ENCODE assay signal across 32 cellular contexts in the genomic region with DNA sequence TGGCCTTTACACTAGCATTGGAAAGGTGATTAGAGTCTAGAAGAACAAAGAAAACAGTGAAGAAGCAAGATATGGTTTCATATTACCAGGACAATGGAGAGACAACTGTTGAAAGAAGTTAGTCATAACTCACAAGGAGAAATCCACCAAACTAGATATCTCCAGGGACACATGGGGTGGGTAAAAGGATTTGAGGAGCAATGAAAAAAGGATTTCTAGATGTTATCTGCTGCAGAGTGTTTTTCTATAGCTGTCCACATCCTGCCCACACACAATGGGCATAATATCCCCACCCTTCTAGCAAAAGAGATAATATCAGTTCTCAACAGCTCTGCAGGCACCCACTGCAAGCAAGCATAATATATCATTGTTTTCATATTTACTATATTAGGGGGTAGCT.
DNase-seq lines count a peak whose midpoint lies in the region; ATAC-seq and TF ChIP-seq lines count a peak whose summit lies in the region.
"Had no signal": no experiment of that assay in that cellular context is flagged by ENCODE, and none has a peak within 500 bp of the region (broad histone marks: within the 10 kb centered on the region; RNA-seq: fewer than 3 reads in every experiment).

No MANE protein-coding gene starts in this region.

- H3K27ac ChIP-seq in brain microvascular endothelial cell = no peak overlapping the region
- H3K27ac ChIP-seq: adrenal gland; BLaER1 treated with 17β-estradiol and CSF1 and Interleukin-3, amounts not matched to agents 10 nM and 100 nM; body of pancreas; dorsolateral prefrontal cortex; gastroesophageal sphincter; KMS-11; ovary; spleen; upper lobe of right lung had no signal

- H3K4me3 ChIP-seq in brain microvascular endothelial cell (ENCODE audit: low read depth, low read length) = no peak overlapping the region
- no peak overlapping the region for H3K4me3 ChIP-seq in skeletal muscle cell (ENCODE audit: low read depth, low read length)
- H3K4me3 ChIP-seq: adrenal gland; BLaER1 treated with 17β-estradiol and CSF1 and Interleukin-3, amounts not matched to agents 10 nM and 100 nM; body of pancreas; dorsolateral prefrontal cortex; gastroesophageal sphincter; ovary; spleen; upper lobe of right lung had no signal

- DNase-seq in HT1080 (ENCODE audit: low read depth) = peak; percentile 80
- DNase-seq in NCI-H69 (lab: John Stamatoyannopoulos, UW) = peak; percentile 63
- DNase-seq in brain microvascular endothelial cell = peak; percentile 5
- DNase-seq in skeletal muscle cell (ENCODE audit: low read depth) = peak; percentile 13
- no peak for DNase-seq in activated naive CD4-positive, alpha-beta T cell treated with anti-CD3 and anti-CD28 coated beads, Interleukin-2, amount 50 U/mL, for 16 hours
- DNase-seq in NCI-H345 treated with DMSO at 0.1 percent for 48 hours (lab: John Stamatoyannopoulos, UW; ENCODE audit: unreplicated experiment) = no peak
- DNase-seq: activated CD4-positive, alpha-beta T cell treated with anti-CD3 and anti-CD28 coated beads for 36 hours; activated CD8-positive, alpha-beta memory T cell treated with anti-CD3 and anti-CD28 coated beads, Interleukin-2, amount 50 U/mL, for 48 hours; activated CD8-positive, alpha-beta T cell treated with anti-CD3 and anti-CD28 coated beads for 36 hours; activated naive CD4-positive, alpha-beta T cell treated with Interleukin-2 at 50 U/mL for 16 hours; adrenal gland; body of pancreas; Caco-2; dorsolateral prefrontal cortex; H9; hippocampal formation; left colon; NCI-H1436; NCI-H2107; ovary; retina; Right ventricle myocardium superior; spleen; stimulated activated CD4-positive, alpha-beta T cell treated with anti-CD3 and anti-CD28 coated beads, Interleukin-2, amount 100 ng/mL, for 24 hours; stimulated activated naive CD8-positive, alpha-beta T cell treated with anti-CD3 and anti-CD28 coated beads, Interleukin-15, Interleukin-2, amounts not matched to agents 100 U/mL and 50 U/mL, for 24 hours; T-helper 9 cell; upper lobe of right lung had no signal

- in situ Hi-C loops in brain microvascular endothelial cell (cut with HindIII; ENCODE audit: low pct_ligation_motif_present, low sequenced_read_pairs) = no loop called here

- no peaks in the 10 kb centered on the region for H3K36me3 ChIP-seq in brain microvascular endothelial cell (replicated peaks)
- H3K36me3 ChIP-seq: adrenal gland; BLaER1 treated with 17β-estradiol and CSF1 and Interleukin-3, amounts not matched to agents 10 nM and 100 nM; gastroesophageal sphincter; ovary; spleen; upper lobe of right lung had no signal

- ATAC-seq in GM21737 (IDR thresholded peaks at IDR 0.05; ENCODE audit: unreplicated experiment) = no peak
- no peak for ATAC-seq in HG02973 (IDR thresholded peaks at IDR 0.05; ENCODE audit: unreplicated experiment)
- ATAC-seq: activated CD4-positive, alpha-beta T cell treated with anti-CD3 and anti-CD28 coated beads for 36 hours; activated CD8-positive, alpha-beta T cell treated with anti-CD3 and anti-CD28 coated beads for 36 hours; body of pancreas; gastroesophageal sphincter; left colon; upper lobe of right lung had no signal

- H3K27me3 ChIP-seq in brain microvascular endothelial cell (replicated peaks) = no peaks in the 10 kb centered on the region
- H3K27me3 ChIP-seq: adrenal gland; BLaER1 treated with 17β-estradiol and CSF1 and Interleukin-3, amounts not matched to agents 10 nM and 100 nM; body of pancreas; dorsolateral prefrontal cortex; ovary; spleen; upper lobe of right lung had no signal

- no peak for TF ChIP-seq CTCF in brain microvascular endothelial cell (IDR thresholded peaks at IDR 0.05; ENCODE audit: low read depth, low read length, missing control alignments)

Comparison
In these comparisons a context has a peak if more than half of its experiments do, and no peak if none do; other contexts are left out.
1. DNase-seq: peak in HT1080 (single experiment), NCI-H69 (single experiment), brain microvascular endothelial cell (single experiment) and skeletal muscle cell (single experiment); none in activated naive CD4-positive, alpha-beta T cell treated with anti-CD3 and anti-CD28 coated beads, Interleukin-2, amount 50 U/mL, for 16 hours (single experiment) and NCI-H345 treated with DMSO at 0.1 percent for 48 hours (single experiment).